20 cellular contexts compared by ENCODE assay signal in genomic region chr5:147441191-147441695, GRCh38.
DNase-seq lines count a peak whose midpoint lies in the region; ATAC-seq and TF ChIP-seq lines count a peak whose summit lies in the region.
"Had no signal": no experiment of that assay in that cellular context is flagged by ENCODE, and none has a peak within 500 bp of the region (broad histone marks: within the 10 kb centered on the region; RNA-seq: fewer than 3 reads in every experiment).

No MANE protein-coding gene starts in this region.

- H3K4me1 ChIP-seq in gastroesophageal sphincter (peaks cover 21 to 96% (median 37%) of the 10 kb centered on the region in 3 donors), prostate gland (replicated peaks) (no peaks in the 10 kb centered on the region), vagina (peaks cover 41% of the 10 kb centered on the region)

- no peaks in the 10 kb centered on the region for H3K27me3 Mint-ChIP-seq in activated T-helper 2 cell treated with anti-CD3 and anti-CD28 coated beads, Interferon-gamma antibody, Interleukin-2, Interleukin-4, amounts not matched to agents 10 μg/mL and 5 μg/mL and 100 μg/mL, durations not matched to agents 14 hours and 24 hours and 36 hours (ENCODE audit: low read depth)

- H3K27ac ChIP-seq in gastroesophageal sphincter = peak overlapping the region; percentile 61 to 94 (median 78)
- H3K27ac ChIP-seq in prostate gland = peak overlapping the region; percentile 45 to 59
- H3K27ac ChIP-seq in vagina = peak overlapping the region; percentile 53

- WGBS in gastroesophageal sphincter (ENCODE audit: low coverage in 1 of 2), 2 donors = 63 to 84% methylated on average over 2 to 3 of the region's 3 CpGs
- WGBS in prostate gland = 75% methylated on average over 3 of the region's 3 CpGs

- intact Hi-C loops in prostate gland (cut with DNase I) (no loop called here), vagina (cut with DNase I) (no loop called here)
- intact Hi-C loops in activated T-helper 2 cell treated with anti-CD3 and anti-CD28 coated beads, Interferon-gamma antibody, Interleukin-2, Interleukin-4, amounts not matched to agents 10 μg/mL and 5 μg/mL and 100 μg/mL, durations not matched to agents 14 hours and 24 hours and 36 hours (cut with micrococcal nuclease) = no loop called here

- H3K27me3 ChIP-seq in gastroesophageal sphincter = no peaks in the 10 kb centered on the region
- no peaks in the 10 kb centered on the region for H3K27me3 ChIP-seq in prostate gland (replicated peaks; ENCODE audit: insufficient read depth)
- no peaks in the 10 kb centered on the region for H3K27me3 ChIP-seq in vagina

- TF ChIP-seq EP300 in gastroesophageal sphincter (IDR thresholded peaks at IDR 0.05) = no peak

- H3K36me3 Mint-ChIP-seq in activated T-helper 2 cell treated with anti-CD3 and anti-CD28 coated beads, Interferon-gamma antibody, Interleukin-2, Interleukin-4, amounts not matched to agents 10 μg/mL and 5 μg/mL and 100 μg/mL, durations not matched to agents 14 hours and 24 hours and 36 hours (ENCODE audit: low read depth) = no peaks in the 10 kb centered on the region

- peak; percentile 98 for DNase-seq in NCI-H82 (lab: John Stamatoyannopoulos, UW)
- DNase-seq in prostate gland (ENCODE audit: low spot score) = no peak
- no peak for DNase-seq in vagina (ENCODE audit: extremely low spot score in 2 of 2)
- DNase-seq in activated T-helper 2 cell treated with anti-CD3 and anti-CD28 coated beads, Interferon-gamma antibody, Interleukin-2, Interleukin-4, amounts not matched to agents 10 μg/mL and 5 μg/mL and 100 μg/mL, durations not matched to agents 14 hours and 24 hours and 36 hours (ENCODE audit: low spot score) = no peak
- no peak for DNase-seq in GF-D8 (lab: John Stamatoyannopoulos, UW)
- no peak for DNase-seq in putamen (ENCODE audit: low spot score)
- DNase-seq: ACHN, C1 segment of cervical spinal cord, DMS 273 treated with DMSO at 0.1 percent for 48 hours, DND-41, HCEC 1CT, Kasumi-1, MM.1S, NCI-H1092 treated with DMSO at 0.1 percent for 48 hours, NCI-H2081, NCI-H2171 treated with DMSO at 0.1 percent for 48 hours, NCI-H446, NCI-H526 treated with DMSO at 0.1 percent for 48 hours had no signal

- no peak for TF ChIP-seq POLR2A in gastroesophageal sphincter (IDR thresholded peaks at IDR 0.05)
- TF ChIP-seq POLR2A in prostate gland (IDR thresholded peaks at IDR 0.05) = no peak
- TF ChIP-seq POLR2A in vagina (IDR thresholded peaks at IDR 0.05) = no peak

- H3K9me3 Mint-ChIP-seq in activated T-helper 2 cell treated with anti-CD3 and anti-CD28 coated beads, Interferon-gamma antibody, Interleukin-2, Interleukin-4, amounts not matched to agents 10 μg/mL and 5 μg/mL and 100 μg/mL, durations not matched to agents 14 hours and 24 hours and 36 hours = no peaks in the 10 kb centered on the region

- H3K36me3 ChIP-seq in gastroesophageal sphincter (no peaks in the 10 kb centered on the region), prostate gland (no peaks in the 10 kb centered on the region), vagina (no peaks in the 10 kb centered on the region)

- TF ChIP-seq CTCF in gastroesophageal sphincter (IDR thresholded peaks at IDR 0.05) = no peak
- TF ChIP-seq CTCF in prostate gland (IDR thresholded peaks at IDR 0.05) = no peak
- TF ChIP-seq CTCF in vagina (IDR thresholded peaks at IDR 0.05) = no peak

- H3K4me3 ChIP-seq in gastroesophageal sphincter = no peak overlapping the region
- no peak overlapping the region for H3K4me3 ChIP-seq in prostate gland
- H3K4me3 ChIP-seq in vagina = no peak overlapping the region

- H3K4me1 Mint-ChIP-seq in activated T-helper 2 cell treated with anti-CD3 and anti-CD28 coated beads, Interferon-gamma antibody, Interleukin-2, Interleukin-4, amounts not matched to agents 10 μg/mL and 5 μg/mL and 100 μg/mL, durations not matched to agents 14 hours and 24 hours and 36 hours (ENCODE audit: low read depth) = no peaks in the 10 kb centered on the region

- H3K27ac Mint-ChIP-seq in activated T-helper 2 cell treated with anti-CD3 and anti-CD28 coated beads, Interferon-gamma antibody, Interleukin-2, Interleukin-4, amounts not matched to agents 10 μg/mL and 5 μg/mL and 100 μg/mL, durations not matched to agents 14 hours and 24 hours and 36 hours = no peak overlapping the region

- H3K4me3 Mint-ChIP-seq in activated T-helper 2 cell treated with anti-CD3 and anti-CD28 coated beads, Interferon-gamma antibody, Interleukin-2, Interleukin-4, amounts not matched to agents 10 μg/mL and 5 μg/mL and 100 μg/mL, durations not matched to agents 14 hours and 24 hours and 36 hours (ENCODE audit: low read depth) = no peak overlapping the region

- no peak for ATAC-seq in gastroesophageal sphincter
- ATAC-seq: Right ventricle myocardium inferior had no signal

- H3K9me3 ChIP-seq in gastroesophageal sphincter (no peaks in the 10 kb centered on the region), prostate gland (no peaks in the 10 kb centered on the region), vagina (no peaks in the 10 kb centered on the region)
